In the genomic region with DNA sequence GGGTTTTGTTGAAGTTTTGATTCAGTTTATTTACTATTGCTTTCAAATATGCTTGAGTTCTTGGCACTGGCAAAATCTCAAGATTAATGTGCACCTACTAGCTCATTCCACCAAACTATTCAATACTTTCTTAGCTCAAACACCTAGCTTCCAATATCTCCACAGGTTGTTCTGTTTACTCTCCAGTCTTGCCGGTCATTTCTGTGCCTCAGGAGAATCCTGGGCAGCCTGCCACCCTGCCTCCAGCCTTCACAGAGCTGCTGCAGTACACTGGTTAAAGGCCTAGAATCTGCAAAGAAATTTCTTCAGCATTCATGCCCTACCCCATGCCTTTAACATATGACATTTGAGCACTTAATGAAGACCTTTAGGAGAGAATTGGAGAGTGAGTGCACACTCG, we compare ENCODE assay signal across 17 cellular contexts.
"Had no signal": no experiment of that assay in that cellular context is flagged by ENCODE, and none has a peak within 500 bp of the region (broad histone marks: within the 10 kb centered on the region; RNA-seq: fewer than 3 reads in every experiment).

No MANE protein-coding gene starts in this region.

- H3K36me3 Mint-ChIP-seq: natural killer cell had no signal

- H3K4me3 ChIP-seq: colonic mucosa, left ventricle myocardium inferior, right atrium auricular region, skin epidermis had no signal

- DNase-seq: activated CD4-positive, alpha-beta T cell treated with anti-CD3 and anti-CD28 coated beads, Interleukin-2, amount 10 ng/mL, durations not matched to agents 7 days and 5 days; activated CD8-positive, alpha-beta memory T cell treated with anti-CD3 and anti-CD28 coated beads for 24 hours; activated naive CD4-positive, alpha-beta T cell treated with anti-CD3 and anti-CD28 coated beads for 36 hours; caudate nucleus; colonic mucosa; kidney; left ventricle myocardium inferior; mesenchymal stem cell; natural killer cell; stimulated activated CD4-positive, alpha-beta T cell treated with anti-CD3 and anti-CD28 coated beads, Interleukin-4, amount 100 ng/mL, for 24 hours; stimulated activated naive CD4-positive, alpha-beta T cell; T-helper 9 cell; trophoblast cell had no signal

- H3K4me3 Mint-ChIP-seq: activated CD4-positive, alpha-beta T cell treated with anti-CD3 and anti-CD28 coated beads, Interleukin-2, amount 10 ng/mL, durations not matched to agents 7 days and 5 days; activated naive CD4-positive, alpha-beta T cell treated with anti-CD3 and anti-CD28 coated beads for 36 hours; natural killer cell had no signal

- H3K36me3 ChIP-seq: colonic mucosa, left ventricle myocardium inferior, right atrium auricular region had no signal

- H3K27ac ChIP-seq: colonic mucosa, left ventricle myocardium inferior, right atrium auricular region, skin epidermis had no signal

- H3K9me3 Mint-ChIP-seq: activated CD4-positive, alpha-beta T cell treated with anti-CD3 and anti-CD28 coated beads, Interleukin-2, amount 10 ng/mL, durations not matched to agents 7 days and 5 days; activated naive CD4-positive, alpha-beta T cell treated with anti-CD3 and anti-CD28 coated beads for 36 hours; natural killer cell had no signal

- H3K27me3 ChIP-seq: colonic mucosa, right atrium auricular region had no signal

- H3K9me3 ChIP-seq: colonic mucosa, left ventricle myocardium inferior, right atrium auricular region had no signal

- H3K27ac Mint-ChIP-seq: activated CD4-positive, alpha-beta T cell treated with anti-CD3 and anti-CD28 coated beads, Interleukin-2, amount 10 ng/mL, durations not matched to agents 7 days and 5 days; activated naive CD4-positive, alpha-beta T cell treated with anti-CD3 and anti-CD28 coated beads for 36 hours; natural killer cell; progenitor cell of endocrine pancreas had no signal

- FAIRE-seq: endometrium, kidney had no signal

- ATAC-seq: natural killer cell had no signal
